In genomic region chr11:128040603-128041002, GRCh38 we compare ENCODE assay signal across 15 cellular contexts.
DNase-seq lines count a peak whose midpoint lies in the region; ATAC-seq and TF ChIP-seq lines count a peak whose summit lies in the region.
"Had no signal": no experiment of that assay in that cellular context is flagged by ENCODE, and none has a peak within 500 bp of the region (broad histone marks: within the 10 kb centered on the region; RNA-seq: fewer than 3 reads in every experiment).

No MANE protein-coding gene starts in this region.

- H3K27me3 Mint-ChIP-seq in activated naive CD8-positive, alpha-beta T cell treated with anti-CD3 and anti-CD28 coated beads, Interleukin-2, amount 50 U/mL, for 24 hours, result no peaks in the 10 kb centered on the region

- H2AFZ ChIP-seq in IMR-90 (replicated peaks; ENCODE audit: low read length, poor library complexity) (no peak overlapping the region), mesenchymal stem cell (ENCODE audit: low read depth, low read length) (no peak overlapping the region)
- H2AFZ ChIP-seq: parathyroid adenoma had no signal

- H3K79me1 ChIP-seq in IMR-90 (ENCODE audit: low read depth in 1 of 2, low read length in 2 of 2), result no peaks in the 10 kb centered on the region
- no peaks in the 10 kb centered on the region for H3K79me1 ChIP-seq in mesenchymal stem cell (replicated peaks; ENCODE audit: low read length, poor library complexity, severe bottlenecking)

- H3K36me3 Mint-ChIP-seq in activated naive CD8-positive, alpha-beta T cell treated with anti-CD3 and anti-CD28 coated beads, Interleukin-2, amount 50 U/mL, for 24 hours (ENCODE audit: low read depth), result peaks cover 6% of the 10 kb centered on the region

- no peak overlapping the region for H2BK15ac ChIP-seq in IMR-90 (ENCODE audit: low read depth, low read length)
- no peak overlapping the region for H2BK15ac ChIP-seq in mesenchymal stem cell (ENCODE audit: low read depth, poor library complexity, severe bottlenecking)

- TF ChIP-seq POLR2A in IMR-90 (IDR thresholded peaks at IDR 0.05; ENCODE audit: low read depth, low read length), result no peak
- no peak for TF ChIP-seq POLR2A in uterus (IDR thresholded peaks at IDR 0.05)

- no peak overlapping the region for H4K91ac ChIP-seq in IMR-90 (ENCODE audit: insufficient read depth, low read depth, low read length)
- no peak overlapping the region for H4K91ac ChIP-seq in mesenchymal stem cell (ENCODE audit: low read length)

- H2BK20ac ChIP-seq in IMR-90 (ENCODE audit: low read depth, low read length), result no peak overlapping the region

- H3K14ac ChIP-seq in IMR-90 (replicated peaks; ENCODE audit: low read depth, low read length), result no peak overlapping the region
- no peak overlapping the region for H3K14ac ChIP-seq in mesenchymal stem cell (ENCODE audit: low read length in 2 of 2)

- H3K56ac ChIP-seq in IMR-90 (ENCODE audit: extremely low read depth, insufficient read depth, low read length), result no peak overlapping the region

- no peak overlapping the region for H2AK9ac ChIP-seq in IMR-90 (replicated peaks; ENCODE audit: low read depth, low read length, poor library complexity)

- H4K5ac ChIP-seq in IMR-90 (ENCODE audit: low read depth, low read length), result no peak overlapping the region

- H4K8ac ChIP-seq in IMR-90 (ENCODE audit: low read depth in 2 of 2, low read length in 2 of 2), result no peak overlapping the region
- H4K8ac ChIP-seq in mesenchymal stem cell (ENCODE audit: low read length), result no peak overlapping the region

- H2BK120ac ChIP-seq in IMR-90 (ENCODE audit: low read depth, low read length) (no peak overlapping the region), mesenchymal stem cell (ENCODE audit: low read depth, low read length) (no peak overlapping the region)

- POLR2A ChIA-PET in IMR-90 (lab: Charles Lee; ENCODE audit: unreplicated experiment), result no interaction called here

- H2BK12ac ChIP-seq in mesenchymal stem cell (ENCODE audit: low read length in 2 of 2), result no peak overlapping the region

- H3K36me3 ChIP-seq in IMR-90 (ENCODE audit: control insufficient read depth, insufficient read depth, low read length), result no peaks in the 10 kb centered on the region
- H3K36me3 ChIP-seq in mesenchymal stem cell (ENCODE audit: control insufficient read depth in 1 of 2, insufficient read depth in 2 of 2, low read depth in 1 of 2, low read length in 2 of 2), result no peaks in the 10 kb centered on the region
- no peaks in the 10 kb centered on the region for H3K36me3 ChIP-seq in uterus
- H3K36me3 ChIP-seq: colonic mucosa, thoracic aorta had no signal

- DNase-seq in SKM-1 treated with dmso at 0.1 percent for 144 hours (lab: John Stamatoyannopoulos, UW; ENCODE audit: unreplicated experiment) (peak; percentile 58), SKM-1 (lab: John Stamatoyannopoulos, UW; ENCODE audit: unreplicated experiment) (no peak), IMR-90 (no peak), mesenchymal stem cell (peak; percentile 24), uterus (no peak), DMS79 (lab: John Stamatoyannopoulos, UW) (no peak), NCI-H1105 (lab: John Stamatoyannopoulos, UW) (no peak)
- DNase-seq in activated naive CD8-positive, alpha-beta T cell treated with anti-CD3 and anti-CD28 coated beads, Interleukin-2, amount 50 U/mL, for 24 hours, result no peak
- DNase-seq: colonic mucosa, DMS79 treated with DMSO at 0.1 percent for 48 hours, T-helper 9 cell had no signal

- H3K18ac ChIP-seq in IMR-90 (ENCODE audit: low read depth, low read length), result no peak overlapping the region
- H3K18ac ChIP-seq in mesenchymal stem cell (ENCODE audit: low read depth in 1 of 2, low read length in 2 of 2), result no peak overlapping the region

- peak overlapping the region; percentile 24 for H3K27ac Mint-ChIP-seq in activated naive CD8-positive, alpha-beta T cell treated with anti-CD3 and anti-CD28 coated beads, Interleukin-2, amount 50 U/mL, for 24 hours

- dilution Hi-C loops in IMR-90 (cut with HindIII; ENCODE audit: low sequenced_read_pairs, unreplicated experiment), result no loop called here

- H3K27ac ChIP-seq in IMR-90 (ENCODE audit: insufficient read depth, low read length) (no peak overlapping the region), mesenchymal stem cell (ENCODE audit: low read length, poor library complexity, severe bottlenecking) (no peak overlapping the region), uterus (no peak overlapping the region)
- H3K27ac ChIP-seq: A549, colonic mucosa, parathyroid adenoma, thoracic aorta had no signal

- H3K9me1 ChIP-seq in IMR-90 (ENCODE audit: insufficient read depth, low read length), result peaks cover 18% of the 10 kb centered on the region

- H2AK5ac ChIP-seq in IMR-90 (ENCODE audit: low read depth, low read length), result peak overlapping the region; percentile 28; the same call in 1 of the 2 replicates
- H2AK5ac ChIP-seq in mesenchymal stem cell (ENCODE audit: low read length, severe bottlenecking), result no peak overlapping the region

- WGBS in IMR-90 (ENCODE audit: extremely low coverage in 2 of 2, insufficient read length in 1 of 2), 2 experiments, result no CpG with 5 or more reads among the region's 3 CpGs
- 60% methylated on average over 1 of the region's 3 CpGs for WGBS in mesenchymal stem cell

- H3K9me3 ChIP-seq in IMR-90 (ENCODE audit: control insufficient read depth, insufficient read depth, low read length) (no peaks in the 10 kb centered on the region), mesenchymal stem cell (ENCODE audit: control insufficient read depth, low read length) (peaks cover 5% of the 10 kb centered on the region), uterus (no peaks in the 10 kb centered on the region)
- H3K9me3 ChIP-seq: A549, colonic mucosa, thoracic aorta had no signal

- H3K4me3 Mint-ChIP-seq in activated naive CD8-positive, alpha-beta T cell treated with anti-CD3 and anti-CD28 coated beads, Interleukin-2, amount 50 U/mL, for 24 hours, result no peak overlapping the region

- H3K27me3 ChIP-seq in IMR-90 (ENCODE audit: control insufficient read depth, insufficient read depth, low read length), result peaks cover 3% of the 10 kb centered on the region; the same call in 1 of the 2 replicates
- H3K27me3 ChIP-seq in mesenchymal stem cell (ENCODE audit: control insufficient read depth in 1 of 2, insufficient read depth in 1 of 2, low read length in 2 of 2), result peaks cover 9 to 16% of the 10 kb centered on the region in 2 experiments
- no peaks in the 10 kb centered on the region for H3K27me3 ChIP-seq in uterus
- H3K27me3 ChIP-seq: colonic mucosa had no signal

- H3K4me1 Mint-ChIP-seq in activated naive CD8-positive, alpha-beta T cell treated with anti-CD3 and anti-CD28 coated beads, Interleukin-2, amount 50 U/mL, for 24 hours, result peaks cover 57% of the 10 kb centered on the region

- BruUV-seq in IMR-90 (replicated peaks; lab: Mats Ljungman, UMichigan), result no TSS peak

- CTCF ChIA-PET in IMR-90 (lab: Yijun Ruan, JAX), result interaction anchor here (0.6 kb wide), 1 partner anchor 117 kb away, joined by 4 read pairs; no protein-coding TSS in a partner anchor

- no peak overlapping the region for H3K4ac ChIP-seq in IMR-90 (ENCODE audit: low read depth, low read length)
- H3K4ac ChIP-seq in mesenchymal stem cell (ENCODE audit: low read depth in 1 of 2, low read length in 2 of 2), result no peak overlapping the region

- H3K4me1 ChIP-seq in IMR-90 (ENCODE audit: control insufficient read depth, insufficient read depth, low read length), result peaks cover 13% of the 10 kb centered on the region
- peaks cover 8% of the 10 kb centered on the region for H3K4me1 ChIP-seq in mesenchymal stem cell (ENCODE audit: control insufficient read depth, insufficient read depth, low read depth, low read length)
- H3K4me1 ChIP-seq in uterus, result no peaks in the 10 kb centered on the region
- H3K4me1 ChIP-seq: A549, colonic mucosa, parathyroid adenoma had no signal

- H3K4me3 ChIP-seq in IMR-90 (ENCODE audit: insufficient read depth, low read depth, low read length), result no peak overlapping the region
- H3K4me3 ChIP-seq in mesenchymal stem cell (ENCODE audit: insufficient read depth in 1 of 2, low read depth in 1 of 2, low read length in 2 of 2), result no peak overlapping the region
- H3K4me3 ChIP-seq in uterus, result no peak overlapping the region
- H3K4me3 ChIP-seq: A549, colonic mucosa, GM12878, thoracic aorta had no signal

- H3K9me3 Mint-ChIP-seq in activated naive CD8-positive, alpha-beta T cell treated with anti-CD3 and anti-CD28 coated beads, Interleukin-2, amount 50 U/mL, for 24 hours, result peaks cover 12% of the 10 kb centered on the region

- no peak for ATAC-seq in IMR-90 (ENCODE audit: low read depth)
- no peak for ATAC-seq in activated naive CD8-positive, alpha-beta T cell treated with anti-CD3 and anti-CD28 coated beads, Interleukin-2, amount 50 U/mL, for 24 hours
- ATAC-seq: A549, GM12878 had no signal

- TF ChIP-seq RAD21 in IMR-90 (IDR thresholded peaks at IDR 0.05; ENCODE audit: low read length), result no peak

- in situ Hi-C loops in IMR-90 (cut with MboI; ENCODE audit: low sequenced_read_pairs), result loop anchor here (5.0 to 25.0 kb wide), 5 partner anchors 122 to 1603 kb away; no protein-coding TSS in a partner anchor

- TF ChIP-seq CTCF in IMR-90 (conservative IDR thresholded peaks at IDR 0.05; ENCODE audit: low read depth, low read length) (no peak), uterus (IDR thresholded peaks at IDR 0.05) (no peak)

- H3K23ac ChIP-seq in IMR-90 (ENCODE audit: low read depth, low read length) (no peak overlapping the region), mesenchymal stem cell (ENCODE audit: low read length in 2 of 2) (no peak overlapping the region)

- no peak overlapping the region for H2BK5ac ChIP-seq in IMR-90 (ENCODE audit: low read depth, low read length, poor library complexity, severe bottlenecking)
- no peak overlapping the region for H2BK5ac ChIP-seq in mesenchymal stem cell (ENCODE audit: low read depth, low read length, poor library complexity, severe bottlenecking)

- H3K9ac ChIP-seq in IMR-90 (ENCODE audit: low read depth, low read length) (no peak overlapping the region), mesenchymal stem cell (ENCODE audit: low read length) (no peak overlapping the region)
- H3K9ac ChIP-seq: parathyroid adenoma had no signal

- H3K4me2 ChIP-seq in IMR-90 (ENCODE audit: low read depth, low read length), result no peak overlapping the region
- no peak overlapping the region for H3K4me2 ChIP-seq in mesenchymal stem cell (ENCODE audit: low read length, poor library complexity, severe bottlenecking)
- H3K4me2 ChIP-seq: A549 had no signal

- H4K20me1 ChIP-seq in IMR-90 (ENCODE audit: insufficient read depth, low read length), result no peaks in the 10 kb centered on the region

- intact Hi-C loops in IMR-90 (cut with micrococcal nuclease), result no loop called here
- intact Hi-C loops in uterus (cut with DNase I; ENCODE audit: low total_unique reads), result no loop called here

TF ChIP-seq in IMR-90, 13 proteins besides CTCF, POLR2A, EP300 and RAD21:
- TF ChIP-seq FOS (IDR thresholded peaks at IDR 0.05; ENCODE audit: low read depth, low read length) (no peak), MXI1 (IDR thresholded peaks at IDR 0.05; ENCODE audit: borderline replicate concordance, low read depth, low read length) (no peak), CHD1 (IDR thresholded peaks at IDR 0.05; ENCODE audit: low read depth, low read length) (no peak)

Comparison
In these comparisons a context has a peak if more than half of its experiments do, and no peak if none do; other contexts are left out.
1. DNase-seq: peak in SKM-1 treated with dmso at 0.1 percent for 144 hours (single experiment) and mesenchymal stem cell (single experiment); none in SKM-1 (single experiment), IMR-90 (single experiment), activated naive CD8-positive, alpha-beta T cell treated with anti-CD3 and anti-CD28 coated beads, Interleukin-2, amount 50 U/mL, for 24 hours (single experiment), uterus (0 of 2), DMS79 (single experiment) and NCI-H1105 (single experiment).